ENCODE assay signal across 1 cellular context in the genomic region with DNA sequence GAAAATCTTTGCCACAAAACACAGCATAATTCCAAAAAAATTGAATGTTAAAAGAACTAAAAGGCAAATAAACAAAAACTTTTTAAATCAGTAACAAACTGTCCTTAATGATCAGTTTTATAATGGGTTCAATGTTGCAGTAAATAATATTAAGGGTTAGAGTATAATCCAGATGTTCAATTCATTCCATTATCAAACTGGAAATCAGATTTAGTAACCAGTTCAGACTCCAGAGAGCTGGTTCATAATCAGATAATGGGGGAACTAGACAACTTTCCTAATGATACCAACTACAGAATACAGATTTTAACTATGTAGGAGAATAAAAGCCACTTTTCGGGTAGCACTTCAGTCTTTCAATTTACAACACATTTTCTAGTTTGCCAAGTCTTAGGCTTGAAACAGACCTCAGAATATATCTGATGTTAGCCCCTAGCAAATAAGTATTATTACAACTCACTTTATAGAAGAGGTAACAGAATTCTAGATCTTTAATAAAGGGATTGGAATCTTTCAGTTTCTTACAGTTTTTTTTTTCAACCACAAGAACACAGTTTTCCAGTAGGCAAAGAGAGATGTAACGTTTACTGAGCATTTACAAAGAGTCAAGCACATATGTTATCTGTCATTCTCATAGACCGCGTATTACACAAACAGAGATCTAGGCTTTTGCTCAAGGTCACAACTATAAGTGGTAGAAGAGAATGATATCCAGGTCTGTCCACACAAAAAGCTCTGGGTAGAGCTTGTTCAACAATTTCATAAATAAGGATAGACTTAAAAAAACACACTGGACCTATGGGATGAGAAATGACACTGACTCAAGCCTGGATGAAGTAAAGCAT.
TF ChIP-seq lines count a peak whose summit lies in the region.

No MANE protein-coding gene starts in this region.

TF ChIP-seq in endothelial cell of umbilical vein, 7 proteins besides CTCF, POLR2A, EP300 and RAD21:
- no peak for TF ChIP-seq MYC (IDR thresholded peaks at IDR 0.05; ENCODE audit: low read depth, low read length)
- TF ChIP-seq FOS (IDR thresholded peaks at IDR 0.05; ENCODE audit: borderline replicate concordance, insufficient read depth, low read length): no peak
- TF ChIP-seq POLR2AphosphoS5 (IDR thresholded peaks at IDR 0.05; ENCODE audit: insufficient read depth, low read depth, low read length): no peak
- TF ChIP-seq JUN (IDR thresholded peaks at IDR 0.05; ENCODE audit: borderline replicate concordance, insufficient read depth, insufficient read length, low read depth): no peak
- TF ChIP-seq EZH2 (IDR thresholded peaks at IDR 0.05; ENCODE audit: borderline replicate concordance, low read depth, low read length, severe bottlenecking): no peak
- no peak for TF ChIP-seq MAX (IDR thresholded peaks at IDR 0.05; ENCODE audit: insufficient read depth, insufficient read length)
- TF ChIP-seq GATA2 (IDR thresholded peaks at IDR 0.05; ENCODE audit: insufficient read depth, insufficient read length, low read depth, low read length): no peak
